11 cellular contexts compared by ENCODE assay signal in the genomic region with DNA sequence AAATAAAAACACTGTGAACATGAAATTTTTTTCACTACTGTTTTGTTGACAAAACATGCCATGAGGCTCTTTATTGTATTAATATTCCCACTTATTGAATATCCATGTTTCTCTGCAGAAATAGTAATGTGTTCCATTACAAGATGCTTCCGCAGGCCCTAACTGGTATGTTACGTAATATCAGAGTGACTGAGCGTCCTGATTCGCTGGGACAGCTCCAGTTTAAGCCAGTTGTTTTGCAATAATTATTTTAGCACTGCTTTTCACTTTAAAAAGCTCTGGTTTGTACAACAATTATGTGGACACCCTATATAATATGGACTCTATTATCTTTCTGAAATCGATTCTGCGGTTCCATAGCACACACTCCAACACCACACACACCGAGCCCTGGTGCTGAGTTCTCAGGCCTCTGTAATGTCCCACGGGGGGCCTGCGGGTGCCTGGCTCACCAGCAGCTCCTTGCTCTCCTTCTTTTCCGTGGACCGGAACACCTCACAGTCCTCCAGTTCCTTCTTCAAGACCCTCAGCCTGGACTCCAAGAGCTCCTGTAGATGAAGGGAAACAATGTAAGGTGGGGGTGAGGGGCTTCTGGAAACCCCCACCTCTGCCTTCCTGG. TPM values are rescaled to one million over a fixed set of nuclear protein-coding genes. Genes with fewer than 3 reads are reported as not detected.
A peak's percentile ranks its signal among the peaks of the same experiment; 100 is the strongest.
DNase-seq lines count a peak whose midpoint lies in the region; ATAC-seq and TF ChIP-seq lines count a peak whose summit lies in the region.
"Had no signal": no experiment of that assay in that cellular context is flagged by ENCODE, and none has a peak within 500 bp of the region (broad histone marks: within the 10 kb centered on the region; RNA-seq: fewer than 3 reads in every experiment).

No MANE protein-coding gene starts in this region.

- H3K27me3 ChIP-seq in thoracic aorta (replicated peaks; ENCODE audit: insufficient read depth), result no peaks in the 10 kb centered on the region

- H3K36me3 Mint-ChIP-seq in activated T-cell treated with anti-CD3 and anti-CD28 coated beads, Interleukin-2, amount 50 U/mL, for 72 hours (ENCODE audit: insufficient read depth in 2 of 2), result peaks cover 2 to 11% of the 10 kb centered on the region in 2 donors

- no peak for ATAC-seq in activated T-cell treated with anti-CD3 and anti-CD28 coated beads, Interleukin-2, amount 50 U/mL, for 72 hours (replicated peaks in 1 of 2)
- ATAC-seq in left lobe of liver (peak; percentile 14), thoracic aorta (ENCODE audit: insufficient number of reproducible peaks, low FRiP score, low read depth) (no peak)

- peak overlapping the region; percentile 87 to 92 for H3K4me3 Mint-ChIP-seq in activated T-cell treated with anti-CD3 and anti-CD28 coated beads, Interleukin-2, amount 50 U/mL, for 72 hours

- H3K4me3 ChIP-seq in thoracic aorta, result peak overlapping the region; percentile 89

- H3K9me3 Mint-ChIP-seq in activated T-cell treated with anti-CD3 and anti-CD28 coated beads, Interleukin-2, amount 50 U/mL, for 72 hours, result peaks cover 0 to 2% of the 10 kb centered on the region in 2 donors

- H3K36me3 ChIP-seq in thoracic aorta, result no peaks in the 10 kb centered on the region

- peaks cover 32% of the 10 kb centered on the region for H3K4me1 Mint-ChIP-seq in activated T-cell treated with anti-CD3 and anti-CD28 coated beads, Interleukin-2, amount 50 U/mL, for 72 hours (ENCODE audit: low read depth)

- H3K9me3 ChIP-seq in thoracic aorta, result no peaks in the 10 kb centered on the region

- H3K27ac ChIP-seq in thoracic aorta, result no peak overlapping the region

- peaks cover 18 to 27% of the 10 kb centered on the region in 2 donors for H3K4me1 ChIP-seq in thoracic aorta (ENCODE audit: control insufficient read depth in 1 of 2, low read depth in 2 of 2)

- no peak overlapping the region for H3K27ac Mint-ChIP-seq in activated T-cell treated with anti-CD3 and anti-CD28 coated beads, Interleukin-2, amount 50 U/mL, for 72 hours

- no peak for TF ChIP-seq CTCF in thoracic aorta (IDR thresholded peaks at IDR 0.05)

- no peak for DNase-seq in activated T-cell treated with anti-CD3 and anti-CD28 coated beads, Interleukin-2, amount 50 U/mL, for 72 hours
- DNase-seq in activated T-cell treated with anti-CD3 and anti-CD28 coated beads for 4 hours (no peak), amniotic epithelial cell (ENCODE audit: low read depth) (peak; percentile 66), left lobe of liver (ENCODE audit: low spot score) (no peak), thoracic aorta (ENCODE audit: low spot score) (no peak), NCI-H2107 (lab: John Stamatoyannopoulos, UW) (no peak), T-helper 9 cell (no peak)
- DNase-seq in activated CD4-positive, alpha-beta T cell treated with anti-CD3 and anti-CD28 coated beads, Interleukin-2, amount 50 U/mL, for 4 hours, result no peak
- DNase-seq: anterior cingulate cortex, NCI-H82 had no signal

- peaks cover 22% of the 10 kb centered on the region for H3K27me3 Mint-ChIP-seq in activated T-cell treated with anti-CD3 and anti-CD28 coated beads, Interleukin-2, amount 50 U/mL, for 72 hours (ENCODE audit: low read depth)

RNA-seq across cellular contexts. Expression of a gene that starts 1.8 kb away (rescaled TPM):
- 1 to 10 TPM; 2.4 to 2.9 TPM for total RNA-seq in activated T-cell treated with anti-CD3 and anti-CD28 coated beads, Interleukin-2, amount 50 U/mL, for 72 hours
- 0.23 TPM for total RNA-seq in left lobe of liver
- total RNA-seq in thoracic aorta, result 10 to 100 TPM; 11.4 to 14.7 TPM

RNA-seq across cellular contexts. Expression of a gene that starts 19.9 kb away (rescaled TPM):
- 10 to 100 TPM; 42.1 to 52.1 TPM for total RNA-seq in activated T-cell treated with anti-CD3 and anti-CD28 coated beads, Interleukin-2, amount 50 U/mL, for 72 hours
- 23.0 TPM for total RNA-seq in left lobe of liver
- total RNA-seq in thoracic aorta, result 10 to 100 TPM; 12.2 to 12.4 TPM

RNA-seq across cellular contexts. Expression of a gene that starts 40.5 kb away (rescaled TPM):
- 1,000 to 10,000 TPM; 3,606 to 3,662 TPM for total RNA-seq in activated T-cell treated with anti-CD3 and anti-CD28 coated beads, Interleukin-2, amount 50 U/mL, for 72 hours
- total RNA-seq in left lobe of liver (510 TPM), thoracic aorta (1,000 to 10,000 TPM; 1,534 to 1,629 TPM)

RNA-seq across cellular contexts. Expression of a gene that starts 55.8 kb away (rescaled TPM):
- not detected for total RNA-seq in activated T-cell treated with anti-CD3 and anti-CD28 coated beads, Interleukin-2, amount 50 U/mL, for 72 hours
- total RNA-seq in left lobe of liver, result not detected
- total RNA-seq in thoracic aorta, result not detected
- total RNA-seq: H7 had no signal

RNA-seq across cellular contexts. Expression of a gene that starts 57.7 kb away (rescaled TPM):
- total RNA-seq in activated T-cell treated with anti-CD3 and anti-CD28 coated beads, Interleukin-2, amount 50 U/mL, for 72 hours, result 10 to 100 TPM; 19.2 to 22.7 TPM
- total RNA-seq in left lobe of liver, result 6.0 TPM
- total RNA-seq in thoracic aorta, result 10 to 100 TPM; 13.1 to 15.9 TPM
